Comparison of ENCODE assay signal across 20 cellular contexts in the genomic region with DNA sequence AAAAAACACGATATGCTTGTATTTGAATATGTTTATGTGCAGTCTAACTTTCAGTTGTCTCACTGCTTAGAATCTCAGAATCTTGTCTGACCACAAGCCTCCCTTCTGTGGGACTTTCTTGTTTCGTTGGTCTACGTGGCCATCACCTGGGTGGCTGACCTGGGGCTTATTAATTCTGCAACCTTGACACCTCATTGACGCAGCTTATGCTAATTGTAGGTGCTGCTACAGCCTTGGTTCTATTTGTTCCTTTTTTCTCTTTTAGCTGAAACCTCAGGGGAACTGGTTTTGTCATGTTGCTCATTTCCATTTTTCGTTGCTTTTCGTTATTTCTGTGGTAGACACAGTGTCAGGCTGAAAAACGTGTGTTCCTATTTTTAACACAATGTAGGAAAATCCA.
DNase-seq lines count a peak whose midpoint lies in the region; ATAC-seq and TF ChIP-seq lines count a peak whose summit lies in the region.
"Had no signal": no experiment of that assay in that cellular context is flagged by ENCODE, and none has a peak within 500 bp of the region (broad histone marks: within the 10 kb centered on the region; RNA-seq: fewer than 3 reads in every experiment).

No MANE protein-coding gene starts in this region.

- H3K4me2 ChIP-seq in hepatocyte: no peak overlapping the region

- no peaks in the 10 kb centered on the region for H3K27me3 ChIP-seq in hepatocyte
- H3K27me3 ChIP-seq in CD8-positive, alpha-beta memory T cell (ENCODE audit: insufficient read depth, low read length, poor library complexity, severe bottlenecking): no peaks in the 10 kb centered on the region
- H3K27me3 ChIP-seq: breast epithelium, neutrophil, sigmoid colon, vagina had no signal

- H3K27ac ChIP-seq in hepatocyte: no peak overlapping the region
- no peak overlapping the region for H3K27ac ChIP-seq in CD8-positive, alpha-beta memory T cell (ENCODE audit: low read depth, low read length)
- H3K27ac ChIP-seq: breast epithelium, neutrophil, sigmoid colon, vagina had no signal

- peaks cover 10% of the 10 kb centered on the region for H3K27me3 Mint-ChIP-seq in stimulated activated memory B cell treated with anti-CD40 and anti-IgM and Interleukin-4, amounts not matched to agents 10 μg/mL and 1 μg/mL and 100 μg/mL, for 72 hours
- peaks cover 2 to 7% of the 10 kb centered on the region in 2 donors for H3K27me3 Mint-ChIP-seq in CD8-positive, alpha-beta memory T cell

- no peak overlapping the region for H3K4me3 ChIP-seq in hepatocyte
- H3K4me3 ChIP-seq in CD8-positive, alpha-beta memory T cell (ENCODE audit: low read length): no peak overlapping the region
- H3K4me3 ChIP-seq: breast epithelium, lung, sigmoid colon, vagina had no signal

- CTCF ChIA-PET in CD8-positive, alpha-beta memory T cell (lab: Charles Lee): no interaction called here

- no peaks in the 10 kb centered on the region for H3K9me3 ChIP-seq in hepatocyte (ENCODE audit: low read depth)
- H3K9me3 ChIP-seq in CD8-positive, alpha-beta memory T cell (ENCODE audit: low read length): no peaks in the 10 kb centered on the region
- H3K9me3 ChIP-seq: breast epithelium, neutrophil, sigmoid colon, vagina had no signal

- H3K9me3 Mint-ChIP-seq in stimulated activated memory B cell treated with anti-CD40 and anti-IgM and Interleukin-4, amounts not matched to agents 10 μg/mL and 1 μg/mL and 100 μg/mL, for 72 hours: no peaks in the 10 kb centered on the region
- H3K9me3 Mint-ChIP-seq in CD8-positive, alpha-beta memory T cell: peaks cover 0 to 2% (median 0%) of the 10 kb centered on the region in 5 donors
- H3K9me3 Mint-ChIP-seq: activated naive CD4-positive, alpha-beta T cell treated with anti-CD3 and anti-CD28 coated beads, Interleukin-2, amount 50 U/mL, for 24 hours had no signal

- ATAC-seq in GM18907 (IDR thresholded peaks at IDR 0.05; ENCODE audit: unreplicated experiment): peak; percentile 60
- peak; percentile 91 for ATAC-seq in GM21723 (IDR thresholded peaks at IDR 0.05; ENCODE audit: unreplicated experiment)
- ATAC-seq in HG03460 (IDR thresholded peaks at IDR 0.05; ENCODE audit: unreplicated experiment): peak; percentile 68
- ATAC-seq in stimulated activated memory B cell treated with anti-CD40 and anti-IgM and Interleukin-4, amounts not matched to agents 10 μg/mL and 1 μg/mL and 100 μg/mL, for 72 hours: peak; percentile 65

- H3K9me2 ChIP-seq in hepatocyte (replicated peaks; ENCODE audit: insufficient read depth): no peaks in the 10 kb centered on the region

- no peaks in the 10 kb centered on the region for H3K36me3 Mint-ChIP-seq in stimulated activated memory B cell treated with anti-CD40 and anti-IgM and Interleukin-4, amounts not matched to agents 10 μg/mL and 1 μg/mL and 100 μg/mL, for 72 hours
- H3K36me3 Mint-ChIP-seq in CD8-positive, alpha-beta memory T cell: no peaks in the 10 kb centered on the region
- H3K36me3 Mint-ChIP-seq: activated naive CD4-positive, alpha-beta T cell treated with anti-CD3 and anti-CD28 coated beads, Interleukin-2, amount 50 U/mL, for 24 hours had no signal

- no peaks in the 10 kb centered on the region for H3K36me3 ChIP-seq in hepatocyte (replicated peaks; ENCODE audit: insufficient read depth, low read depth)
- H3K36me3 ChIP-seq in CD8-positive, alpha-beta memory T cell (ENCODE audit: insufficient read depth, low read length): no peaks in the 10 kb centered on the region
- H3K36me3 ChIP-seq: breast epithelium, neutrophil, sigmoid colon, vagina had no signal

- no peak overlapping the region for H3K27ac Mint-ChIP-seq in stimulated activated memory B cell treated with anti-CD40 and anti-IgM and Interleukin-4, amounts not matched to agents 10 μg/mL and 1 μg/mL and 100 μg/mL, for 72 hours
- no peak overlapping the region for H3K27ac Mint-ChIP-seq in CD8-positive, alpha-beta memory T cell
- H3K27ac Mint-ChIP-seq: activated naive CD4-positive, alpha-beta T cell treated with anti-CD3 and anti-CD28 coated beads, Interleukin-2, amount 50 U/mL, for 24 hours had no signal

- no peaks in the 10 kb centered on the region for H3K79me2 ChIP-seq in hepatocyte

- no peaks in the 10 kb centered on the region for H3K4me1 ChIP-seq in hepatocyte (ENCODE audit: insufficient read depth)
- H3K4me1 ChIP-seq in CD8-positive, alpha-beta memory T cell (ENCODE audit: insufficient read depth, low read length): no peaks in the 10 kb centered on the region
- H3K4me1 ChIP-seq: breast epithelium, sigmoid colon, vagina had no signal

- H4K20me1 ChIP-seq in hepatocyte (ENCODE audit: insufficient read depth, poor library complexity, severe bottlenecking): no peaks in the 10 kb centered on the region

- no peak for TF ChIP-seq CTCF in hepatocyte (IDR thresholded peaks at IDR 0.05; ENCODE audit: poor library complexity)

- no peak overlapping the region for H3K4me3 Mint-ChIP-seq in stimulated activated memory B cell treated with anti-CD40 and anti-IgM and Interleukin-4, amounts not matched to agents 10 μg/mL and 1 μg/mL and 100 μg/mL, for 72 hours
- H3K4me3 Mint-ChIP-seq in CD8-positive, alpha-beta memory T cell: no peak overlapping the region
- H3K4me3 Mint-ChIP-seq: activated naive CD4-positive, alpha-beta T cell treated with anti-CD3 and anti-CD28 coated beads, Interleukin-2, amount 50 U/mL, for 24 hours had no signal

- no peak overlapping the region for H2AFZ ChIP-seq in hepatocyte

- WGBS in hepatocyte (ENCODE audit: low lambda C conversion rate, missing lambda C conversion rate): 82% methylated on average over 7 of the region's 7 CpGs

- no peak for DNase-seq in NCI-H2029 treated with DMSO at 0.1 percent for 48 hours (lab: John Stamatoyannopoulos, UW)
- DNase-seq in hepatocyte (ENCODE audit: low spot score): no peak
- DNase-seq in CD8-positive, alpha-beta memory T cell: no peak
- DNase-seq: activated CD4-positive, CD25-positive, alpha-beta regulatory T cell treated with anti-CD3 and anti-CD28 coated beads, Interleukin-2, amount 50 U/mL, for 72 hours; activated CD8-positive, alpha-beta memory T cell treated with anti-CD3 and anti-CD28 coated beads, Interleukin-2, amount 50 U/mL, for 48 hours; C1 segment of cervical spinal cord; DND-41; NCI-H510A treated with DMSO at 0.1 percent for 48 hours; sigmoid colon; stimulated activated CD4-positive, alpha-beta T cell treated with anti-CD3 and anti-CD28 coated beads, Interleukin-4, amount 100 ng/mL, for 4 hours; stimulated activated naive CD4-positive, alpha-beta T cell had no signal

- H3K4me1 Mint-ChIP-seq in stimulated activated memory B cell treated with anti-CD40 and anti-IgM and Interleukin-4, amounts not matched to agents 10 μg/mL and 1 μg/mL and 100 μg/mL, for 72 hours: no peaks in the 10 kb centered on the region
- H3K4me1 Mint-ChIP-seq in CD8-positive, alpha-beta memory T cell: no peaks in the 10 kb centered on the region
- H3K4me1 Mint-ChIP-seq: activated naive CD4-positive, alpha-beta T cell treated with anti-CD3 and anti-CD28 coated beads, Interleukin-2, amount 50 U/mL, for 24 hours had no signal

- POLR2A ChIA-PET in CD8-positive, alpha-beta memory T cell (lab: Charles Lee): no interaction called here
